In the genomic region with DNA sequence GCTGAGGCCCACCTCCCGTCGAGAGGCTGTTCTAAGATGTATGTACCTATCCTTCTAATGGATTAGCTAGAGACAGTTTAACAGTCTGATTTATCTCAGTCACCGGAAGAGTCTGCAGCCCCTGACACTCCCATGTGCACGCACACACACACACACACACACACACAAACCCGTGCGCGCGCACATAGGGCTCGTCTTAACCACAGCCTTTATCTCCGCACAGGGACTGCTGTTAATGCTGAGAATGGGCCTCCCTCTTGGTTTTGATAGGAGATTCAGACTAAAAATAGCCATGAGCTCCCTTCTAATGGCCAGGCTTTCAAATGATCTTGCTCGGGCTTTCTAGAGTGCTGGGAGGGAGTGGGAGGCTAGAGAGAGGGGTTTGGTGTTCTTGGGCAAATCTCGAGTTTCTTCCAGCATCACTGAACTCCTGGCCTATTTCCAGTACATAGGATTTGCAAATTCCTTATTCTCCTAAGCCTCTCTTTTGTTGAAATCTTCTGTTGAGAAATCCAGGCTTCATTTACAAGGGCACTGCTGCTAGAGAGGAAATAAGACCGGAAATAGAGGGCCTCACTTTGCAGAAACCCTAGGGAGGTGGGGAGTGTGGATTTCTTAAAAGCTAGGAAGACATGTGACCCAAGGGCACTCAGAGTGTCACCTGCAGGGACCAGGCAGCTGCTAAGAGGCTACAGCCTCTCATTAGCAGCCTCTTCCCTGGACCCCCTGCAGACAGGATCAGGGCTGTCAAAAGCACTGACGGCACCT, we compare ENCODE assay signal across 1 cellular context.
TF ChIP-seq lines count a peak whose summit lies in the region.

No MANE protein-coding gene starts in this region.

TF ChIP-seq in SK-N-SH treated with all-trans-retinoic acid at 6 μM for 48 hours, 23 proteins besides CTCF, POLR2A, EP300 and RAD21 (continued from another document):
- TF ChIP-seq, protein P1, sequence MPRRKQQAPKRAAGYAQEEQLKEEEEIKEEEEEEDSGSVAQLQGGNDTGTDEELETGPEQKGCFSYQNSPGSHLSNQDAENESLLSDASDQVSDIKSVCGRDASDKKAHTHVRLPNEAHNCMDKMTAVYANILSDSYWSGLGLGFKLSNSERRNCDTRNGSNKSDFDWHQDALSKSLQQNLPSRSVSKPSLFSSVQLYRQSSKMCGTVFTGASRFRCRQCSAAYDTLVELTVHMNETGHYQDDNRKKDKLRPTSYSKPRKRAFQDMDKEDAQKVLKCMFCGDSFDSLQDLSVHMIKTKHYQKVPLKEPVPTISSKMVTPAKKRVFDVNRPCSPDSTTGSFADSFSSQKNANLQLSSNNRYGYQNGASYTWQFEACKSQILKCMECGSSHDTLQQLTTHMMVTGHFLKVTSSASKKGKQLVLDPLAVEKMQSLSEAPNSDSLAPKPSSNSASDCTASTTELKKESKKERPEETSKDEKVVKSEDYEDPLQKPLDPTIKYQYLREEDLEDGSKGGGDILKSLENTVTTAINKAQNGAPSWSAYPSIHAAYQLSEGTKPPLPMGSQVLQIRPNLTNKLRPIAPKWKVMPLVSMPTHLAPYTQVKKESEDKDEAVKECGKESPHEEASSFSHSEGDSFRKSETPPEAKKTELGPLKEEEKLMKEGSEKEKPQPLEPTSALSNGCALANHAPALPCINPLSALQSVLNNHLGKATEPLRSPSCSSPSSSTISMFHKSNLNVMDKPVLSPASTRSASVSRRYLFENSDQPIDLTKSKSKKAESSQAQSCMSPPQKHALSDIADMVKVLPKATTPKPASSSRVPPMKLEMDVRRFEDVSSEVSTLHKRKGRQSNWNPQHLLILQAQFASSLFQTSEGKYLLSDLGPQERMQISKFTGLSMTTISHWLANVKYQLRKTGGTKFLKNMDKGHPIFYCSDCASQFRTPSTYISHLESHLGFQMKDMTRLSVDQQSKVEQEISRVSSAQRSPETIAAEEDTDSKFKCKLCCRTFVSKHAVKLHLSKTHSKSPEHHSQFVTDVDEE (CRISPR knock-in tag; IDR thresholded peaks at IDR 0.05), result no peak
- TF ChIP-seq, protein P2, sequence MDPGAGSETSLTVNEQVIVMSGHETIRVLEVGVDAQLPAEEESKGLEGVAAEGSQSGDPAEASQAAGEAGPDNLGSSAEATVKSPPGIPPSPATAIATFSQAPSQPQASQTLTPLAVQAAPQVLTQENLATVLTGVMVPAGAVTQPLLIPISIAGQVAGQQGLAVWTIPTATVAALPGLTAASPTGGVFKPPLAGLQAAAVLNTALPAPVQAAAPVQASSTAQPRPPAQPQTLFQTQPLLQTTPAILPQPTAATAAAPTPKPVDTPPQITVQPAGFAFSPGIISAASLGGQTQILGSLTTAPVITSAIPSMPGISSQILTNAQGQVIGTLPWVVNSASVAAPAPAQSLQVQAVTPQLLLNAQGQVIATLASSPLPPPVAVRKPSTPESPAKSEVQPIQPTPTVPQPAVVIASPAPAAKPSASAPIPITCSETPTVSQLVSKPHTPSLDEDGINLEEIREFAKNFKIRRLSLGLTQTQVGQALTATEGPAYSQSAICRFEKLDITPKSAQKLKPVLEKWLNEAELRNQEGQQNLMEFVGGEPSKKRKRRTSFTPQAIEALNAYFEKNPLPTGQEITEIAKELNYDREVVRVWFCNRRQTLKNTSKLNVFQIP (CRISPR knock-in tag; IDR thresholded peaks at IDR 0.05; ENCODE audit: borderline replicate concordance, low read depth), result no peak
- no peak for TF ChIP-seq ZFP30 (CRISPR knock-in tag; IDR thresholded peaks at IDR 0.05)
- TF ChIP-seq ZFP3 (CRISPR knock-in tag; IDR thresholded peaks at IDR 0.05), result no peak
- no peak for TF ChIP-seq TOX (CRISPR knock-in tag; IDR thresholded peaks at IDR 0.05; ENCODE audit: borderline replicate concordance)
- TF ChIP-seq RARB (CRISPR knock-in tag; IDR thresholded peaks at IDR 0.05), result no peak
- no peak for TF ChIP-seq ARNTL (CRISPR knock-in tag; IDR thresholded peaks at IDR 0.05; ENCODE audit: borderline replicate concordance, low read depth)
- TF ChIP-seq ZNF8 (CRISPR knock-in tag; IDR thresholded peaks at IDR 0.05), result no peak
